8 cellular contexts compared by ENCODE assay signal in the genomic region with DNA sequence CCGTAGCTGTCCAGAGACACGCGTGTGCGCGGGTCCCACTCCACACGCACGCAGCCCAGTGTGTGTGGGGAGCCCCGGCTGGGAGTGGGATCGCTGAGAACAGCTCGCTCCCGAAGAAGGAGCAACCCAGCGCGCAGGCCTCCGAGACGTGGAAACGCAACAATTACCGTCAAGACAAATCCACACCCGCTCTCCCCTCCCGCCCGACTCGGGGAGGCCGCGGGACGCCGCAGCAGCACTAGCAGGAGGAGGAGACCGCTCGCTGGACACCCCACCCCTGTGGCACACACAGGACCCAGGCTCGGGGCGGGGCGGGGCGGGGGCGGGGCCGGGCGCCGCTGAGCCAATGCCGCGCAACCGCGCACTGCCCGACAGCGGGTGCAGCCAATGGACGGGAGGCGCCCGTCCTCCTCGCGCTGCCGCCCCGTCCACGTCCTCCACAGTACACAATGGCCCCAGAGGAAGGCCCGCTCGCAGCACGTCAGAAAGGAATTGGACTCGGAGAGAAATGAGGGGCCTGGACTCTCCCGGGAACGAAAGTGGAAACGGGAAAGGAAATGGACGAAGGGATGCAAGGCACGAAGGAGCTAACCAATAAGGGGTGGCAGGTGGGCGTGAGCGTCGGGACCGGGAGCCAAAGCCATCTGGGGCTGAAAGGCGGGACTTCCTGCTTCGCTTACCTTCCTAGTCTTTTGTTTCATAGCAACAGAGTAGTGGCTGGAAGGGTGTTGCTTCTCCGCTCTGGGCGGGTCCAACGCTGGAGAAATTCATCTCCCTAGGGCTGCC. TPM values are rescaled to one million over a fixed set of nuclear protein-coding genes. Genes with fewer than 3 reads are reported as not detected.
DNase-seq lines count a peak whose midpoint lies in the region; ATAC-seq, FAIRE-seq and TF ChIP-seq lines count a peak whose summit lies in the region.

Gene CBLB (minus strand): TSS at position 268 of the 786 bp plus-strand sequence. CDS start 1,435 bp downstream, outside the sequence.

- DNase-seq in AG09319 (ENCODE audit: extremely low read depth, low read depth) (peak; percentile 93), NCI-H460 (ENCODE audit: extremely low read depth, low read depth) (peak; percentile 85), cerebellar nuclear complex (lab: John Stamatoyannopoulos, UW) (peak; percentile 70 to 83)
- peak; percentile 84 for DNase-seq in activated CD4-positive, CD25-positive, alpha-beta regulatory T cell treated with anti-CD3 and anti-CD28 coated beads, Interleukin-2, amount 50 U/mL, for 72 hours
- DNase-seq in stimulated activated CD4-positive, alpha-beta T cell treated with anti-CD3 and anti-CD28 coated beads, Interleukin-12 subunit alpha, Interleukin-12 subunit beta, amount 100 ng/mL, for 4 hours, result peak; percentile 76

- peak; percentile 79 for ATAC-seq in GM19043 (IDR thresholded peaks at IDR 0.05; ENCODE audit: low read depth, unreplicated experiment)
- ATAC-seq in HG03378 (IDR thresholded peaks at IDR 0.05; ENCODE audit: unreplicated experiment), result peak; percentile 82

- no peak for TF ChIP-seq CTCF in AG09319 (IDR thresholded peaks at IDR 0.05; ENCODE audit: low read depth, low read length)

- FAIRE-seq in islet of Langerhans (lab: Jason Lieb, UNC), result peak; percentile 90

RNA-seq across cellular contexts. Expression of gene CBLB, which starts in this region (rescaled TPM):
- total RNA-seq in NCI-H460 (2014; rRNA removed; shearing (Covaris generic)), result 17.8 and 19.4 TPM in 2 replicates
- 6.3 and 8.2 TPM in 2 replicates for polyA plus RNA-seq in NCI-H460 (2014; cell fraction: nucleus; rRNA removed)

Comparison
In these comparisons a context has a peak if more than half of its experiments do, and no peak if none do; other contexts are left out.
1. Peak in every context shown above with its lines: DNase-seq and ATAC-seq.